28 cellular contexts compared by ENCODE assay signal in the genomic region with DNA sequence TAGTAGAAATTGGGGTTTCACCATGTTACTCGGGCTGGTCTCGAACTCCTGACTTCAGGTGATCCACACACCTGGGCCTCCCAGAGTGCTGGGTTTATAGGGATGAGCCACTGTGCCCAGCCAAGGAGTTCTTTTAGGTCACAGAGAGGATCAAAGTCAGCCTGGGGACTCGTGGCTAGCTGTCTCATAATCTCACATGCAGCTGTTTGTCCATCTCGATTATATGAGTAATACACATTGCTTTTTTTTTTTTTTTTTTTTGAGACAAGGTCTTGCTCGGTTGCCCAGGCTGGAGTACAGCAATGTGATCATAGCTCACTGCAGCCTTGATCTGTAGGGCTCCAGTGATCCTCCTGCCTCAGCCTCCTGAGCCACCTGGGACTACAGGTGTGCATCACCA. TPM values are rescaled to one million over a fixed set of nuclear protein-coding genes. Genes with fewer than 3 reads are reported as not detected.
"Had no signal": no experiment of that assay in that cellular context is flagged by ENCODE, and none has a peak within 500 bp of the region (broad histone marks: within the 10 kb centered on the region; RNA-seq: fewer than 3 reads in every experiment).

No MANE protein-coding gene starts in this region.

- H3K36me3 ChIP-seq: neural progenitor cell had no signal

- H3K27me3 ChIP-seq: esophagus muscularis mucosa, neural progenitor cell, right lobe of liver, suprapubic skin had no signal

- H3K9me3 Mint-ChIP-seq: immature natural killer cell; memory B cell; naive B cell; natural killer cell treated with Interleukin-12 subunit alpha and Interleukin-12 subunit beta and Interleukin-15 and Interleukin-18, amount 100 ng/mL, for 72 hours; neural progenitor cell; stimulated activated naive CD8-positive, alpha-beta T cell treated with anti-CD3 and anti-CD28 coated beads, Interleukin-15, amount 100 ng/mL, for 72 hours had no signal

- H3K4me3 Mint-ChIP-seq: immature natural killer cell; memory B cell; natural killer cell treated with Interleukin-12 subunit alpha and Interleukin-12 subunit beta and Interleukin-15 and Interleukin-18, amount 100 ng/mL, for 72 hours; stimulated activated naive CD8-positive, alpha-beta T cell treated with anti-CD3 and anti-CD28 coated beads, Interleukin-15, amount 100 ng/mL, for 72 hours had no signal

- ATAC-seq: left lobe of liver; natural killer cell treated with Interleukin-12 subunit alpha and Interleukin-12 subunit beta and Interleukin-15 and Interleukin-18, amount 100 ng/mL, for 72 hours; right lobe of liver; stimulated activated naive CD8-positive, alpha-beta T cell treated with anti-CD3 and anti-CD28 coated beads, Interleukin-15, amount 100 ng/mL, for 72 hours had no signal

- H3K27me3 Mint-ChIP-seq: memory B cell; natural killer cell treated with Interleukin-12 subunit alpha and Interleukin-12 subunit beta and Interleukin-15 and Interleukin-18, amount 100 ng/mL, for 72 hours; progenitor cell of endocrine pancreas; stimulated activated naive CD8-positive, alpha-beta T cell treated with anti-CD3 and anti-CD28 coated beads, Interleukin-15, amount 100 ng/mL, for 72 hours had no signal

- H3K27ac ChIP-seq: coronary artery, esophagus muscularis mucosa, neural progenitor cell, parathyroid adenoma, right lobe of liver, suprapubic skin had no signal

- H3K36me3 Mint-ChIP-seq: immature natural killer cell; natural killer cell treated with Interleukin-12 subunit alpha and Interleukin-12 subunit beta and Interleukin-15 and Interleukin-18, amount 100 ng/mL, for 72 hours had no signal

- H3K4me3 ChIP-seq: coronary artery, esophagus muscularis mucosa, lung, neural progenitor cell, right lobe of liver, smooth muscle cell, suprapubic skin had no signal

- DNase-seq: dermis blood vessel endothelial cell; effector memory CD4-positive, alpha-beta T cell; hypothalamus; immature natural killer cell; naive B cell; right lobe of liver; stimulated activated CD4-positive, alpha-beta T cell treated with anti-CD3 and anti-CD28 coated beads, Interleukin-12 subunit alpha, Interleukin-12 subunit beta, amount 100 ng/mL, for 4 hours; stimulated activated CD4-positive, alpha-beta T cell treated with anti-CD3 and anti-CD28 coated beads, Interleukin-1b, Interleukin-23, amount 100 ng/mL, for 48 hours; stimulated activated CD4-positive, alpha-beta T cell treated with anti-CD3 and anti-CD28 coated beads, Interleukin-4, amount 100 ng/mL, for 1 hour; stimulated activated CD8-positive, alpha-beta memory T cell treated with anti-CD3 and anti-CD28 coated beads, Interleukin-4, amount 100 ng/mL, for 48 hours; stimulated activated naive CD4-positive, alpha-beta T cell; stimulated activated naive CD8-positive, alpha-beta T cell treated with anti-CD3 and anti-CD28 coated beads, Interleukin-15, amount 100 ng/mL, for 72 hours; trophoblast cell had no signal

- H3K27ac Mint-ChIP-seq: immature natural killer cell; memory B cell; natural killer cell treated with Interleukin-12 subunit alpha and Interleukin-12 subunit beta and Interleukin-15 and Interleukin-18, amount 100 ng/mL, for 72 hours; neural progenitor cell; progenitor cell of endocrine pancreas; stimulated activated naive CD8-positive, alpha-beta T cell treated with anti-CD3 and anti-CD28 coated beads, Interleukin-15, amount 100 ng/mL, for 72 hours had no signal

- H3K9me3 ChIP-seq: esophagus muscularis mucosa, right lobe of liver, suprapubic skin had no signal

RNA-seq across cellular contexts. Expression of gene COL26A1, which starts 43.3 kb away (rescaled TPM):
- total RNA-seq: dermis blood vessel endothelial cell; endothelial cell of umbilical vein; epithelial cell of proximal tubule; esophagus muscularis mucosa; fibroblast of villous mesenchyme; natural killer cell treated with Interleukin-12 subunit alpha and Interleukin-12 subunit beta and Interleukin-15 and Interleukin-18, amount 100 ng/mL, for 72 hours; osteoblast had no signal
